Comparison of ENCODE assay signal across 10 cellular contexts in the genomic region with DNA sequence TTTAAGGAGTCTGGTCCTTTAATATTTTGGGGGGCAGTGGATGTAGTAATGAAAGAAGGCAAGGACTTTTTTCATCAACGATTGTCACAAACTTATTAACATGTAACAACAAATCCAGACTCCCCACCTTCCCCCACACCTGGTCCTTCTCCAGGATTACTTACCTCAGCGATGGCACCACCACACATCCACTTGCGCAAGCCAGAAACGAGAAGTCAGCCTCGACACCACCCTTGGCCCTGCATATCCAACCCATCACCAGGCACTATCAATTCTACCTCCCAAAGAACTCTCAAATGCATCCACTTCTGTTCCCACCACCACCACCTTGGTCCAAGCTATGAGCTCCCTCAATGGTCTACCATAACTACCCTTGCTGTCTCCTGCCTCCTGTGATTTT. TPM values are rescaled to one million over a fixed set of nuclear protein-coding genes. Genes with fewer than 3 reads are reported as not detected.
DNase-seq lines count a peak whose midpoint lies in the region; ATAC-seq and TF ChIP-seq lines count a peak whose summit lies in the region.
"Had no signal": no experiment of that assay in that cellular context is flagged by ENCODE, and none has a peak within 500 bp of the region (broad histone marks: within the 10 kb centered on the region; RNA-seq: fewer than 3 reads in every experiment).

No MANE protein-coding gene starts in this region.

- H3K27ac Mint-ChIP-seq in activated CD4-positive, alpha-beta T cell treated with anti-CD3 and anti-CD28 coated beads for 36 hours = peak overlapping the region; percentile 78
- H3K27ac Mint-ChIP-seq in central memory CD8-positive, alpha-beta T cell (ENCODE audit: low read depth) = peak overlapping the region; percentile 98
- peak overlapping the region; percentile 82 for H3K27ac Mint-ChIP-seq in progenitor cell of endocrine pancreas

- H3K4me3 ChIP-seq in OCI-LY1 (ENCODE audit: low read depth, low read length, poor library complexity, severe bottlenecking) = peak overlapping the region; percentile 81
- H3K4me3 ChIP-seq: lung, MG63 had no signal

- no peak for ATAC-seq in activated CD4-positive, alpha-beta T cell treated with anti-CD3 and anti-CD28 coated beads for 36 hours
- no peak for ATAC-seq in central memory CD8-positive, alpha-beta T cell (replicated peaks; ENCODE audit: extremely low read depth, poor library complexity, severe bottlenecking)
- no peak for ATAC-seq in GM21390 (IDR thresholded peaks at IDR 0.05; ENCODE audit: unreplicated experiment)

- H4K20me1 ChIP-seq in OCI-LY1 (ENCODE audit: insufficient read depth, low read length) = no peaks in the 10 kb centered on the region

- TF ChIP-seq CTCF in OCI-LY1 (IDR thresholded peaks at IDR 0.05; ENCODE audit: low read length) = no peak
- TF ChIP-seq CTCF in progenitor cell of endocrine pancreas (IDR thresholded peaks at IDR 0.05; ENCODE audit: unreplicated experiment) = no peak
- TF ChIP-seq CTCF in GM20000 (IDR thresholded peaks at IDR 0.05; ENCODE audit: extremely low read depth, missing control alignments) = no peak

- no peak overlapping the region for H2AFZ ChIP-seq in OCI-LY1 (ENCODE audit: low read length)

- H3K9me2 ChIP-seq in OCI-LY1 (ENCODE audit: low read depth, low read length) = no peaks in the 10 kb centered on the region

- POLR2A ChIA-PET in activated CD4-positive, alpha-beta T cell treated with anti-CD3 and anti-CD28 coated beads for 36 hours (lab: Charles Lee) = no interaction called here

- no peaks in the 10 kb centered on the region for H3K9me3 ChIP-seq in OCI-LY1 (ENCODE audit: low read length)
- H3K9me3 ChIP-seq: MG63 had no signal

- H3K27me3 Mint-ChIP-seq in activated CD4-positive, alpha-beta T cell treated with anti-CD3 and anti-CD28 coated beads for 36 hours = no peaks in the 10 kb centered on the region
- H3K27me3 Mint-ChIP-seq in central memory CD8-positive, alpha-beta T cell = no peaks in the 10 kb centered on the region
- no peaks in the 10 kb centered on the region for H3K27me3 Mint-ChIP-seq in progenitor cell of endocrine pancreas

- H3K27me3 ChIP-seq in OCI-LY1 (ENCODE audit: insufficient read depth, low read length) = no peaks in the 10 kb centered on the region
- H3K27me3 ChIP-seq: MG63 had no signal

- H3K4me1 Mint-ChIP-seq in activated CD4-positive, alpha-beta T cell treated with anti-CD3 and anti-CD28 coated beads for 36 hours = peaks cover 86% of the 10 kb centered on the region
- H3K4me1 Mint-ChIP-seq in central memory CD8-positive, alpha-beta T cell = peaks cover 91% of the 10 kb centered on the region
- peaks cover 81% of the 10 kb centered on the region for H3K4me1 Mint-ChIP-seq in progenitor cell of endocrine pancreas (ENCODE audit: low read depth)

- CTCF ChIA-PET in activated CD4-positive, alpha-beta T cell treated with anti-CD3 and anti-CD28 coated beads for 36 hours (lab: Charles Lee) = interaction anchor here (0.7 to 1.0 kb wide), 4 partner anchors 9 to 196 kb away, joined by 3 to 4 read pairs (median 4); no protein-coding TSS in a partner anchor

- no peaks in the 10 kb centered on the region for H3K9me3 Mint-ChIP-seq in activated CD4-positive, alpha-beta T cell treated with anti-CD3 and anti-CD28 coated beads for 36 hours (ENCODE audit: low read depth)
- H3K9me3 Mint-ChIP-seq in central memory CD8-positive, alpha-beta T cell = no peaks in the 10 kb centered on the region
- H3K9me3 Mint-ChIP-seq in progenitor cell of endocrine pancreas (ENCODE audit: low read depth) = no peaks in the 10 kb centered on the region

- H3F3A ChIP-seq in OCI-LY1 (ENCODE audit: insufficient read depth, low read length) = peaks cover 22% of the 10 kb centered on the region

- H3K27ac ChIP-seq in OCI-LY1 (ENCODE audit: low read depth, low read length, poor library complexity, severe bottlenecking) = peak overlapping the region; percentile 97

- peak overlapping the region; percentile 90 for H3K9ac ChIP-seq in OCI-LY1 (ENCODE audit: low read length)

- peaks cover 87% of the 10 kb centered on the region for H3K79me2 ChIP-seq in OCI-LY1 (ENCODE audit: insufficient read depth, low read length)

- intact Hi-C loops in activated CD4-positive, alpha-beta T cell treated with anti-CD3 and anti-CD28 coated beads for 36 hours (cut with DNase I, micrococcal nuclease) = no loop called here

- H3K4me2 ChIP-seq in OCI-LY1 (ENCODE audit: low read length) = peak overlapping the region; percentile 98

- peaks cover 85% of the 10 kb centered on the region for H3K36me3 ChIP-seq in OCI-LY1 (ENCODE audit: insufficient read depth, low read length)

- peak overlapping the region; percentile 9 for H3K4me3 Mint-ChIP-seq in activated CD4-positive, alpha-beta T cell treated with anti-CD3 and anti-CD28 coated beads for 36 hours
- H3K4me3 Mint-ChIP-seq in central memory CD8-positive, alpha-beta T cell = peak overlapping the region; percentile 98
- peak overlapping the region; percentile 40 for H3K4me3 Mint-ChIP-seq in progenitor cell of endocrine pancreas (ENCODE audit: low read depth)

- H3K36me3 Mint-ChIP-seq in activated CD4-positive, alpha-beta T cell treated with anti-CD3 and anti-CD28 coated beads for 36 hours (ENCODE audit: low read depth) = peaks cover 90% of the 10 kb centered on the region
- peaks cover 76% of the 10 kb centered on the region for H3K36me3 Mint-ChIP-seq in central memory CD8-positive, alpha-beta T cell (ENCODE audit: insufficient read depth)
- H3K36me3 Mint-ChIP-seq in progenitor cell of endocrine pancreas (ENCODE audit: insufficient read depth) = peaks cover 26% of the 10 kb centered on the region

- DNase-seq in activated CD4-positive, alpha-beta T cell treated with anti-CD3 and anti-CD28 coated beads for 36 hours = no peak
- DNase-seq in activated CD4-positive, alpha-beta T cell treated with anti-CD3 and anti-CD28 coated beads for 48 hours = no peak
- no peak for DNase-seq in central memory CD8-positive, alpha-beta T cell (ENCODE audit: low spot score in 2 of 2)
- DNase-seq in progenitor cell of endocrine pancreas (ENCODE audit: low spot score, unreplicated experiment) (no peak), ureter (ENCODE audit: low spot score) (no peak), GM20000 (ENCODE audit: low spot score) (no peak)
- DNase-seq: MG63 had no signal

- peaks cover 90% of the 10 kb centered on the region for H3K4me1 ChIP-seq in OCI-LY1 (ENCODE audit: insufficient read depth, low read length, severe bottlenecking)

RNA-seq across cellular contexts. Expression of a gene that starts 6.6 kb away (rescaled TPM):
- 100 to 1,000 TPM; 197 to 203 TPM for total RNA-seq in activated CD4-positive, alpha-beta T cell treated with anti-CD3 and anti-CD28 coated beads for 36 hours
- total RNA-seq in progenitor cell of endocrine pancreas (258 and 274 TPM in 2 replicates), ureter (314 TPM)

Comparison
In these comparisons a context has a peak if more than half of its experiments do, and no peak if none do; other contexts are left out.
1. H3K4me3 Mint-ChIP-seq: peak in every context shown above with its lines; median percentile 98 in central memory CD8-positive, alpha-beta T cell; 40 in progenitor cell of endocrine pancreas; 9 in activated CD4-positive, alpha-beta T cell treated with anti-CD3 and anti-CD28 coated beads for 36 hours.